ENCODE assay signal across 1 cellular context in the genomic region with DNA sequence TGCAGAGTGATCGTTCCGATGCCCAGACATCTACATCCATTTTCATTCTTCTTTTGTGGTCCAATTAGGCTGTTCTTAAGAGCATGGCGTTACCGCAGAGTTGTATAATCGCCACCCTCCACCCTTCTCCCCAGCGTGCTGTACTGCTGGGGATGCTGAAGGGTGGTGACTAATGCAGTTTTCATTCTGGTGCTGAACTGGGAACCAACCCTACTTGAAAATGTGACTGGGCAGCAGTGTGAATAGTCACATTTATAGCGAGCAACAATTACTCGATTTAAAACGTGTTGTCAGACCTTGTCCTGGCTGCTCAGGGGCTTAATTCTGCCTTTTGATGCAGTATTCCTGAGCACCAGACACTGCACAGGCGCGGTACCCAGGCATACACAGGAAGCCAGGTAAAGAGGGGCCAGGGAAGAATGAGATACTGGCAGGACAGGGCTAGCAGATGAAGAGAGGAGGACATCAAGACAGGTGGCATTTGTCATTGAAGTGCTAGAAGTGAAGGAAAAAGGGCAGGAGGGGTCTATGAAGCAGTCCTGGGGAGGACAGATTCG.
TF ChIP-seq lines count a peak whose summit lies in the region.

No MANE protein-coding gene starts in this region.

TF ChIP-seq in K562, 482 proteins besides CTCF, POLR2A, EP300 and RAD21 (continued from another document):
- TF ChIP-seq, protein P1, sequence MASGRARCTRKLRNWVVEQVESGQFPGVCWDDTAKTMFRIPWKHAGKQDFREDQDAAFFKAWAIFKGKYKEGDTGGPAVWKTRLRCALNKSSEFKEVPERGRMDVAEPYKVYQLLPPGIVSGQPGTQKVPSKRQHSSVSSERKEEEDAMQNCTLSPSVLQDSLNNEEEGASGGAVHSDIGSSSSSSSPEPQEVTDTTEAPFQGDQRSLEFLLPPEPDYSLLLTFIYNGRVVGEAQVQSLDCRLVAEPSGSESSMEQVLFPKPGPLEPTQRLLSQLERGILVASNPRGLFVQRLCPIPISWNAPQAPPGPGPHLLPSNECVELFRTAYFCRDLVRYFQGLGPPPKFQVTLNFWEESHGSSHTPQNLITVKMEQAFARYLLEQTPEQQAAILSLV (tag; IDR thresholded peaks at IDR 0.05), result no peak
- TF ChIP-seq MYC (IDR thresholded peaks at IDR 0.05; ENCODE audit: low read depth, low read length), result 0 out of 2 replicates have a peak, but pooled peaks have one; percentile 9
- TF ChIP-seq MYC (CRISPR knock-in tag; IDR thresholded peaks at IDR 0.05; ENCODE audit: borderline replicate concordance, low read depth), result no peak
- TF ChIP-seq, protein P2, sequence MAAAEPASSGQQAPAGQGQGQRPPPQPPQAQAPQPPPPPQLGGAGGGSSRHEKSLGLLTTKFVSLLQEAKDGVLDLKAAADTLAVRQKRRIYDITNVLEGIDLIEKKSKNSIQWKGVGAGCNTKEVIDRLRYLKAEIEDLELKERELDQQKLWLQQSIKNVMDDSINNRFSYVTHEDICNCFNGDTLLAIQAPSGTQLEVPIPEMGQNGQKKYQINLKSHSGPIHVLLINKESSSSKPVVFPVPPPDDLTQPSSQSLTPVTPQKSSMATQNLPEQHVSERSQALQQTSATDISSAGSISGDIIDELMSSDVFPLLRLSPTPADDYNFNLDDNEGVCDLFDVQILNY (CRISPR knock-in tag; IDR thresholded peaks at IDR 0.05), result no peak
- TF ChIP-seq, protein P3, sequence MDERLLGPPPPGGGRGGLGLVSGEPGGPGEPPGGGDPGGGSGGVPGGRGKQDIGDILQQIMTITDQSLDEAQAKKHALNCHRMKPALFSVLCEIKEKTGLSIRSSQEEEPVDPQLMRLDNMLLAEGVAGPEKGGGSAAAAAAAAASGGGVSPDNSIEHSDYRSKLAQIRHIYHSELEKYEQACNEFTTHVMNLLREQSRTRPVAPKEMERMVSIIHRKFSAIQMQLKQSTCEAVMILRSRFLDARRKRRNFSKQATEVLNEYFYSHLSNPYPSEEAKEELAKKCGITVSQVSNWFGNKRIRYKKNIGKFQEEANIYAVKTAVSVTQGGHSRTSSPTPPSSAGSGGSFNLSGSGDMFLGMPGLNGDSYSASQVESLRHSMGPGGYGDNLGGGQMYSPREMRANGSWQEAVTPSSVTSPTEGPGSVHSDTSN (CRISPR knock-in tag; IDR thresholded peaks at IDR 0.05; ENCODE audit: low read depth), result no peak
- TF ChIP-seq, protein P3 (tag; conservative IDR thresholded peaks at IDR 0.05; ENCODE audit: low read depth), result no peak
- TF ChIP-seq, protein P4, sequence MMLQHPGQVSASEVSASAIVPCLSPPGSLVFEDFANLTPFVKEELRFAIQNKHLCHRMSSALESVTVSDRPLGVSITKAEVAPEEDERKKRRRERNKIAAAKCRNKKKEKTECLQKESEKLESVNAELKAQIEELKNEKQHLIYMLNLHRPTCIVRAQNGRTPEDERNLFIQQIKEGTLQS (IDR thresholded peaks at IDR 0.05), result 0 out of 2 replicates have a peak, but pooled peaks have one; percentile 48
- TF ChIP-seq, protein P4 (CRISPR knock-in tag; conservative IDR thresholded peaks at IDR 0.05), result no peak
